Comparison of ENCODE assay signal across 33 cellular contexts in the genomic region with DNA sequence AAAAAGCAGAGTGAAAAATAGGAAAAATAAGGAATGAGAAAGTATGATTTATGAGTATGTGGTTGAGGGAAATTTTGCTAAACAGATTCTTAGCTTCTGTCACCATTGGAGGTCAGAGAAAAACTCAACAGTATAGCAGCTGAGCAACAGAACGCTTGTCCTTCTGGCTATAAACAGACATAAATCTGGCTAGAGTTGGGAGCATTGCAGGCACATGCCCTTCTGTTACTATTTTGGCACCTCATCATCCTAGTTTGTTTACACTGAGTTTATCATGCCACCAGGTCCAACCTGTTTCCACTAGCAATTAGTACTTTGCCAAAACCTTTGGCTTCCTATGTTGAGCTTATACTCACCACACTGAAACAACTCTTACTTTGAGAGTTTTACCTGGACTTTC. TPM values are rescaled to one million over a fixed set of nuclear protein-coding genes. Genes with fewer than 3 reads are reported as not detected.
DNase-seq lines count a peak whose midpoint lies in the region; ATAC-seq, FAIRE-seq and TF ChIP-seq lines count a peak whose summit lies in the region.
"Had no signal": no experiment of that assay in that cellular context is flagged by ENCODE, and none has a peak within 500 bp of the region (broad histone marks: within the 10 kb centered on the region; RNA-seq: fewer than 3 reads in every experiment).

No MANE protein-coding gene starts in this region.

- no peaks in the 10 kb centered on the region for H3K9me3 Mint-ChIP-seq in CD4-positive, alpha-beta memory T cell
- H3K9me3 Mint-ChIP-seq: activated naive CD8-positive, alpha-beta T cell treated with anti-CD3 and anti-CD28 coated beads, Interleukin-2, amount 10 ng/mL, durations not matched to agents 7 days and 5 days; central memory CD8-positive, alpha-beta T cell; naive thymus-derived CD8-positive, alpha-beta T cell; type B pancreatic cell had no signal

- peaks cover 60% of the 10 kb centered on the region for H3K36me3 ChIP-seq in CD4-positive, alpha-beta memory T cell (ENCODE audit: insufficient read depth, low read length)
- H3K36me3 ChIP-seq in colonic mucosa = peaks cover 8% of the 10 kb centered on the region

- TF ChIP-seq POLR2A in GM12891 (IDR thresholded peaks at IDR 0.05; ENCODE audit: low read depth, low read length) = no peak

- peaks cover 55 to 79% of the 10 kb centered on the region in 2 donors for H3K36me3 Mint-ChIP-seq in CD4-positive, alpha-beta memory T cell

- no peak for TF ChIP-seq CTCF in epithelial cell of esophagus (IDR thresholded peaks at IDR 0.05; ENCODE audit: insufficient read depth, low read depth, low read length, missing control alignments)
- no peak for TF ChIP-seq CTCF in colonic mucosa (IDR thresholded peaks at IDR 0.05)

- no peak overlapping the region for H3K4me3 Mint-ChIP-seq in CD4-positive, alpha-beta memory T cell
- H3K4me3 Mint-ChIP-seq: activated naive CD8-positive, alpha-beta T cell treated with anti-CD3 and anti-CD28 coated beads, Interleukin-2, amount 10 ng/mL, durations not matched to agents 7 days and 5 days; central memory CD8-positive, alpha-beta T cell; naive thymus-derived CD8-positive, alpha-beta T cell; type B pancreatic cell had no signal

- peak overlapping the region in 4 of 7 donors; percentile 7 to 53 (median 44) for H3K27ac Mint-ChIP-seq in CD4-positive, alpha-beta memory T cell
- H3K27ac Mint-ChIP-seq: activated naive CD8-positive, alpha-beta T cell treated with anti-CD3 and anti-CD28 coated beads, Interleukin-2, amount 10 ng/mL, durations not matched to agents 7 days and 5 days; type B pancreatic cell had no signal

- no peak overlapping the region for H3K4me3 ChIP-seq in CD4-positive, alpha-beta memory T cell (ENCODE audit: low read length in 2 of 2)
- no peak overlapping the region for H3K4me3 ChIP-seq in epithelial cell of esophagus (ENCODE audit: low read length)
- no peak overlapping the region for H3K4me3 ChIP-seq in colonic mucosa
- H3K4me3 ChIP-seq: lower lobe of right lung, spleen had no signal

- no peaks in the 10 kb centered on the region for H3K27me3 ChIP-seq in CD4-positive, alpha-beta memory T cell (ENCODE audit: insufficient read depth, low read length)
- H3K27me3 ChIP-seq in colonic mucosa = no peaks in the 10 kb centered on the region
- H3K27me3 ChIP-seq: spleen had no signal

- POLR2A ChIA-PET in CD4-positive, alpha-beta memory T cell (lab: Charles Lee; ENCODE audit: partially characterized antibody) = no interaction called here

- H3K27me3 Mint-ChIP-seq in CD4-positive, alpha-beta memory T cell = no peaks in the 10 kb centered on the region
- H3K27me3 Mint-ChIP-seq: activated naive CD8-positive, alpha-beta T cell treated with anti-CD3 and anti-CD28 coated beads, Interleukin-2, amount 10 ng/mL, durations not matched to agents 7 days and 5 days; central memory CD8-positive, alpha-beta T cell; naive thymus-derived CD8-positive, alpha-beta T cell; type B pancreatic cell had no signal

- peaks cover 22% of the 10 kb centered on the region for H3K4me1 ChIP-seq in CD4-positive, alpha-beta memory T cell (ENCODE audit: insufficient read depth, low read length)
- peaks cover 5% of the 10 kb centered on the region for H3K4me1 ChIP-seq in colonic mucosa
- H3K4me1 ChIP-seq: Caco-2 had no signal

- ATAC-seq in left lobe of liver = peak; percentile 97
- ATAC-seq: activated CD4-positive, CD25-positive, alpha-beta regulatory T cell treated with anti-CD3 and anti-CD28 coated beads, Interleukin-2, amount 50 U/mL, for 24 hours; lower lobe of right lung; naive thymus-derived CD8-positive, alpha-beta T cell had no signal

- no peak for DNase-seq in CD4-positive, alpha-beta memory T cell
- peak; percentile 9 for DNase-seq in NCI-H1694 (lab: John Stamatoyannopoulos, UW)
- peak; percentile 40 for DNase-seq in epithelial cell of esophagus (ENCODE audit: low read depth)
- DNase-seq in left lobe of liver (ENCODE audit: low spot score) = no peak
- DNase-seq in stimulated activated naive CD4-positive, alpha-beta T cell (lab: John Stamatoyannopoulos, UW) = no peak
- no peak for DNase-seq in GM12891 (ENCODE audit: insufficient read length, low spot score)
- DNase-seq in Kasumi-1 (lab: John Stamatoyannopoulos, UW) = no peak
- DNase-seq in colonic mucosa = no peak
- DNase-seq: activated CD4-positive, alpha-beta T cell treated with anti-CD3 and anti-CD28 coated beads, Interleukin-2, amount 50 U/mL, for 48 hours; activated gamma-delta T cell; activated naive CD8-positive, alpha-beta T cell treated with anti-CD3 and anti-CD28 coated beads, Interleukin-2, amount 10 ng/mL, durations not matched to agents 7 days and 5 days; Caco-2; DND-41; IMR-90; islet precursor cell; lower lobe of right lung; naive thymus-derived CD8-positive, alpha-beta T cell; NCI-H1092 treated with DMSO at 0.1 percent for 48 hours; NCI-H2029; NCI-H2227 treated with DMSO at 0.1 percent for 48 hours; NCI-H69; nucleus accumbens; spleen; T-helper 1 cell had no signal

- H3K4me1 Mint-ChIP-seq in CD4-positive, alpha-beta memory T cell = peaks cover 17 to 31% (median 23%) of the 10 kb centered on the region in 4 donors

- CTCF ChIA-PET in CD4-positive, alpha-beta memory T cell (lab: Charles Lee; ENCODE audit: partially characterized antibody) = interaction anchor here (0.6 to 2.5 kb wide), 4 partner anchors 61 to 253 kb away, joined by 3 to 14 read pairs (median 6); no protein-coding TSS in a partner anchor

- no peak overlapping the region for H3K27ac ChIP-seq in CD4-positive, alpha-beta memory T cell (ENCODE audit: low read depth, low read length)
- no peak overlapping the region for H3K27ac ChIP-seq in colonic mucosa
- H3K27ac ChIP-seq: lower lobe of right lung, spleen had no signal

- no peak for FAIRE-seq in GM12891 (lab: Jason Lieb, UNC)
- FAIRE-seq: astrocyte, TTC549 had no signal

- intact Hi-C loops in CD4-positive, alpha-beta memory T cell (cut with micrococcal nuclease) = no loop called here
- intact Hi-C loops in colonic mucosa (cut with DNase I) = no loop called here

- no peak overlapping the region for H3K9ac ChIP-seq in colonic mucosa (ENCODE audit: low read depth in 2 of 2, low read length in 2 of 2)

- H3K9me3 ChIP-seq in CD4-positive, alpha-beta memory T cell (ENCODE audit: control insufficient read depth in 1 of 2, low read length in 2 of 2) = no peaks in the 10 kb centered on the region
- no peaks in the 10 kb centered on the region for H3K9me3 ChIP-seq in colonic mucosa
- H3K9me3 ChIP-seq: Caco-2, lower lobe of right lung, spleen had no signal

TF ChIP-seq in GM12891, 5 proteins besides CTCF, POLR2A, EP300 and RAD21:
- TF ChIP-seq SPI1 (IDR thresholded peaks at IDR 0.05; ENCODE audit: low read depth, low read length) = no peak
- TF ChIP-seq TAF1 (IDR thresholded peaks at IDR 0.05; ENCODE audit: low read depth, low read length) = no peak
- TF ChIP-seq POLR2AphosphoS5 (IDR thresholded peaks at IDR 0.05; ENCODE audit: low read depth, low read length) = no peak
- no peak for TF ChIP-seq PAX5 (IDR thresholded peaks at IDR 0.05; ENCODE audit: insufficient read depth, low read length, severe bottlenecking)
- TF ChIP-seq POU2F2 (IDR thresholded peaks at IDR 0.05; ENCODE audit: low read depth, low read length) = no peak
TF ChIP-seq in GM12891: peak in this region for 0.

RNA-seq across cellular contexts. Expression of a gene that starts 6.9 kb away (rescaled TPM):
- total RNA-seq in CD4-positive, alpha-beta memory T cell = 10 to 100 TPM; 50.3 to 52.2 TPM
- 10 to 100 TPM; 16.9 to 25.5 TPM for polyA plus RNA-seq in CD4-positive, alpha-beta memory T cell
- total RNA-seq in left lobe of liver (22.8 TPM), colonic mucosa (10 to 100 TPM; 44.8 to 46.9 TPM)
- 8.0 TPM for polyA plus RNA-seq in GM12891 (2012; ENCODE audit: low read depth, missing spikeins)

RNA-seq across cellular contexts. Expression of a gene that starts 22.1 kb away (rescaled TPM):
- total RNA-seq in CD4-positive, alpha-beta memory T cell = 100 to 1,000 TPM; 191 to 205 TPM
- polyA plus RNA-seq in CD4-positive, alpha-beta memory T cell = 100 to 1,000 TPM; 131 to 417 TPM
- total RNA-seq in left lobe of liver (0.23 TPM), colonic mucosa (1 to 10 TPM; 1.6 to 2.0 TPM)
- not detected for polyA plus RNA-seq in GM12891 (2012; ENCODE audit: low read depth, missing spikeins)
- total RNA-seq: astrocyte, IMR-90, M059J, renal cortical epithelial cell, SK-MEL-5 had no signal
- polyA plus RNA-seq: BJ, IMR-90 had no signal

RNA-seq across cellular contexts. Expression of a gene that starts 23.8 kb away (rescaled TPM):
- total RNA-seq in CD4-positive, alpha-beta memory T cell = 100 to 1,000 TPM; 338 to 343 TPM
- 1,000 to 10,000 TPM in 1 of 2 donors, 100 to 1,000 TPM in 1; 993 to 1,046 TPM for polyA plus RNA-seq in CD4-positive, alpha-beta memory T cell
- total RNA-seq in left lobe of liver (1.6 TPM), colonic mucosa (1 to 10 TPM; 3.1 to 4.7 TPM)
- not detected for polyA plus RNA-seq in GM12891 (2012; ENCODE audit: low read depth, missing spikeins)
- total RNA-seq: Caco-2, IMR-90, M059J, renal cortical epithelial cell, SK-MEL-5 had no signal
- polyA plus RNA-seq: BJ, IMR-90 had no signal

RNA-seq across cellular contexts. Expression of a gene that starts 35.1 kb away (rescaled TPM):
- total RNA-seq in CD4-positive, alpha-beta memory T cell = 100 to 1,000 TPM; 158 to 161 TPM
- 100 to 1,000 TPM; 595 to 704 TPM for polyA plus RNA-seq in CD4-positive, alpha-beta memory T cell
- total RNA-seq in left lobe of liver = 94.9 TPM
- 515 TPM for polyA plus RNA-seq in GM12891 (2012; ENCODE audit: low read depth, missing spikeins)
- total RNA-seq in colonic mucosa = 100 to 1,000 TPM; 282 to 380 TPM

Comparison
In these comparisons a context has a peak if more than half of its experiments do, and no peak if none do; other contexts are left out.
1. DNase-seq: peak in NCI-H1694 (single experiment) and epithelial cell of esophagus (single experiment); none in CD4-positive, alpha-beta memory T cell (0 of 5), left lobe of liver (single experiment), stimulated activated naive CD4-positive, alpha-beta T cell (0 of 6), GM12891 (single experiment), Kasumi-1 (0 of 2) and colonic mucosa (single experiment).
2. RNA of a gene that starts 22.1 kb away (total RNA-seq): 191 to 205 TPM in CD4-positive, alpha-beta memory T cell; 1.6 to 2.0 TPM in colonic mucosa and 0.23 TPM in left lobe of liver (single experiment); every median in the first group is over 10 times any median in the second.
3. RNA of a gene that starts 23.8 kb away (total RNA-seq): 338 to 343 TPM in CD4-positive, alpha-beta memory T cell; 3.1 to 4.7 TPM in colonic mucosa and 1.6 TPM in left lobe of liver (single experiment); every median in the first group is over 10 times any median in the second.